Comparison of ENCODE assay signal across 8 cellular contexts in the genomic region with DNA sequence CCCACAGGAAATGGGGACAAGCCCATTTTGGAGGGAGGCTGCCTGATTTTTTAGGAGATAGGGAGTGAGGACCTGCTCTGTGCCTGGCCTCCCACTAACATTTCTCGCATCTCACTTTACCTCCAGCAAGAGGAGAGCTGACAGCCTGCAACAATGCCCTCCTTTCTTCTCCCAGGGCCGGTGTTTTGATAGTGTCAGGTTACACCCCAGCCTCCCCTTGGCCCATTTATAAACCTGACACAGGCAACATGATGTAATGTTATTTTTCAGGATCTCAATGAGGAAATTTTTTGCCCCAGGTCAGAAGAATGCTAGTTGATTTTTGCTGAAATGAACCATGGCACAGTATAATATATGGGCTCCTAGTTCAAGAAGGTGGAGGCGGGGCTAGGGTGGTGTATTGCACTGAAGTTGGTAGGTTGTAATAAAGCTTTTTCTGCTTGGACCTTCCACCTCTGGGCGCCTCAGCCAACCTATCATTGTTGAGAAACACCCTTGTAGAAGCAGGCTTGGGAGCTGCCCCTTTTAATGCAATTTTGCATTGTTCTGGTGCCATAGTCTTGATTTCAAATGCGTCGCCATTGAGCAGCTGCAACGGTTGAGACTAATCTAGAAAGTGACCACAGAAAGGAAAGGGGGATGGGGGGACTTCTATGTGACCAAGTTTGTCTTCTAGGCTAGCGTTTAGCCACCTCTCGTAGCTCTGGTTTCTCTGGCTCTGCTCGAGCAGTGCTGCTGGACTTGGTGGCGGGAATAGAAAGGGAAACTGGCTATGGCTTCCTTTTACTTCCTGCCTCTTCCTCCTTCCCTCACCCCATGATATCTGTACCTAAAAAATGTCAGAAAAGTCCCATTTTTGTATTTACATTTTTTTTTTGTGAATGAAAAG. TPM values are rescaled to one million over a fixed set of nuclear protein-coding genes. Genes with fewer than 3 reads are reported as not detected.
A peak's percentile ranks its signal among the peaks of the same experiment; 100 is the strongest.
DNase-seq lines count a peak whose midpoint lies in the region; ATAC-seq and TF ChIP-seq lines count a peak whose summit lies in the region.

No MANE protein-coding gene starts in this region.

- H3K4me1 ChIP-seq in SJCRH30 (peaks cover 49% of the 10 kb centered on the region), heart left ventricle (peaks cover 5 to 96% (median 61%) of the 10 kb centered on the region in 12 donors), skeletal muscle tissue (ENCODE audit: control insufficient read depth in 3 of 3, insufficient read depth in 3 of 3, low read length in 3 of 3) (peaks cover 46 to 62% (median 52%) of the 10 kb centered on the region in 3 donors)

- DNase-seq in HuH-7 (ENCODE audit: low spot score) (peak; percentile 66), SJCRH30 (peak; percentile 92 to 97), heart left ventricle (peak in 1 of 5 donors; percentile 31), superior temporal gyrus (ENCODE audit: extremely low spot score) (no peak)

- intact Hi-C loops in heart left ventricle (cut with DNase I) = loop anchor here in 5 of 10 donors (5.0 to 10.0 kb wide), 7 partner anchors 47 to 1077 kb away; no protein-coding TSS in a partner anchor

- TF ChIP-seq POLR2A in heart left ventricle (IDR thresholded peaks at IDR 0.05) = no peak

- no peaks in the 10 kb centered on the region for H3K27me3 ChIP-seq in SJCRH30
- H3K27me3 ChIP-seq in heart left ventricle = no peaks in the 10 kb centered on the region
- no peaks in the 10 kb centered on the region for H3K27me3 ChIP-seq in skeletal muscle tissue (ENCODE audit: control insufficient read depth in 3 of 3, insufficient read depth in 3 of 3, low read length in 3 of 3)

- H3K9me3 ChIP-seq in SJCRH30 (replicated peaks) (no peaks in the 10 kb centered on the region), heart left ventricle (no peaks in the 10 kb centered on the region), skeletal muscle tissue (ENCODE audit: control insufficient read depth in 3 of 3, low read length in 3 of 3) (no peaks in the 10 kb centered on the region)

- H3K36me3 ChIP-seq in SJCRH30 (no peaks in the 10 kb centered on the region; the same call in 1 of the 2 replicates), heart left ventricle (no peaks in the 10 kb centered on the region), skeletal muscle tissue (ENCODE audit: control insufficient read depth in 3 of 3, insufficient read depth in 3 of 3, low read length in 3 of 3) (peaks cover 0 to 2% (median 0%) of the 10 kb centered on the region in 3 donors)

- H3K27ac ChIP-seq in SJCRH30 (peak overlapping the region; percentile 92), heart left ventricle (peak overlapping the region in 10 of 12 donors; percentile 2 to 74 (median 50)), skeletal muscle tissue (ENCODE audit: low read depth, low read length) (peak overlapping the region; percentile 70)

- H3K4me3 ChIP-seq in SJCRH30 (peak overlapping the region; percentile 49), heart left ventricle (no peak overlapping the region), skeletal muscle tissue (ENCODE audit: low read length in 3 of 3) (peak overlapping the region; percentile 2 to 60 (median 33))

- WGBS in heart left ventricle, 4 donors = 72 to 81% (median 77%) methylated on average over 11 of the region's 11 CpGs

- TF ChIP-seq CTCF in heart left ventricle (IDR thresholded peaks at IDR 0.05) = no peak

- peak; percentile 52 to 70 (median 64) for ATAC-seq in heart left ventricle
- ATAC-seq in GM19455 (IDR thresholded peaks at IDR 0.05; ENCODE audit: unreplicated experiment) = no peak
- ATAC-seq in HG02610 (IDR thresholded peaks at IDR 0.05; ENCODE audit: unreplicated experiment) = no peak
- ATAC-seq in GM18858 (IDR thresholded peaks at IDR 0.05; ENCODE audit: unreplicated experiment) = no peak

- H3K9ac ChIP-seq in skeletal muscle tissue (ENCODE audit: low read depth in 1 of 3, low read length in 3 of 3) = peak overlapping the region; percentile 22 to 60 (median 41)

RNA-seq across cellular contexts. Expression of a gene that starts 53.0 kb away (rescaled TPM):
- total RNA-seq in SJCRH30 (2014; rRNA removed; shearing (Covaris generic)) = 39.0 and 39.1 TPM in 2 replicates
- total RNA-seq in heart left ventricle (10 to 100 TPM; 24.0 to 78.2 (median 59.8) TPM), skeletal muscle tissue (53.2 TPM)
- polyA plus RNA-seq in heart left ventricle = 10 to 100 TPM; 15.2 to 28.7 TPM

Comparison
In these comparisons a context has a peak if more than half of its experiments do, and no peak if none do; other contexts are left out.
1. H3K4me3 ChIP-seq: peak in SJCRH30 (single experiment) and skeletal muscle tissue (3 of 3); none in heart left ventricle (0 of 12).
2. ATAC-seq: peak in heart left ventricle (4 of 4); none in GM19455 (single experiment), HG02610 (single experiment) and GM18858 (single experiment).
3. Peak in every context shown above with its lines, with median percentiles within 50 percentile points of each other: H3K27ac ChIP-seq.